12 cellular contexts compared by ENCODE assay signal in genomic region chr15:92429378-92430066, GRCh38. TPM values are rescaled to one million over a fixed set of nuclear protein-coding genes. Genes with fewer than 3 reads are reported as not detected.
DNase-seq lines count a peak whose midpoint lies in the region; TF ChIP-seq lines count a peak whose summit lies in the region.
"Had no signal": no experiment of that assay in that cellular context is flagged by ENCODE, and none has a peak within 500 bp of the region (broad histone marks: within the 10 kb centered on the region; RNA-seq: fewer than 3 reads in every experiment).

No MANE protein-coding gene starts in this region.

- peak; percentile 9 for DNase-seq in NCI-H345 (lab: John Stamatoyannopoulos, UW)
- no peak for DNase-seq in NCI-H345 treated with DMSO at 0.1 percent for 48 hours (lab: John Stamatoyannopoulos, UW; ENCODE audit: unreplicated experiment)
- DNase-seq in OCI-M1 (lab: John Stamatoyannopoulos, UW) = peak; percentile 47
- peak; percentile 54 for DNase-seq in epithelial cell of proximal tubule (ENCODE audit: low read depth)
- peak; percentile 46 for DNase-seq in retinal pigment epithelial cell (ENCODE audit: low read depth)
- DNase-seq in DMS79 (lab: John Stamatoyannopoulos, UW) = no peak
- DNase-seq in activated CD4-positive, alpha-beta T cell treated with anti-CD3 and anti-CD28 coated beads, Interleukin-2, amount 50 U/mL, for 48 hours = no peak
- no peak for DNase-seq in SKM-1 (lab: John Stamatoyannopoulos, UW; ENCODE audit: unreplicated experiment)
- DNase-seq: activated CD4-positive, CD25-positive, alpha-beta regulatory T cell; NCI-H1436 treated with DMSO at 0.1 percent for 48 hours; retina had no signal

- TF ChIP-seq CTCF in epithelial cell of proximal tubule (conservative IDR thresholded peaks at IDR 0.05; ENCODE audit: low read depth, low read length) (no peak), retinal pigment epithelial cell (conservative IDR thresholded peaks at IDR 0.05; ENCODE audit: low read depth, low read length) (no peak)

- H3K4me3 ChIP-seq in epithelial cell of proximal tubule (ENCODE audit: low read depth, low read length) (no peak overlapping the region), retinal pigment epithelial cell (ENCODE audit: low read length) (no peak overlapping the region)

RNA-seq across cellular contexts. Expression of gene ST8SIA2, which starts 35.8 kb away (rescaled TPM):
- 5.6 and 6.3 TPM in 2 replicates for total RNA-seq in epithelial cell of proximal tubule
- total RNA-seq: B cell had no signal

Comparison
In these comparisons a context has a peak if more than half of its experiments do, and no peak if none do; other contexts are left out.
1. DNase-seq: peak in NCI-H345 (single experiment), OCI-M1 (single experiment), epithelial cell of proximal tubule (single experiment) and retinal pigment epithelial cell (single experiment); none in NCI-H345 treated with DMSO at 0.1 percent for 48 hours (single experiment), DMS79 (single experiment), activated CD4-positive, alpha-beta T cell treated with anti-CD3 and anti-CD28 coated beads, Interleukin-2, amount 50 U/mL, for 48 hours (0 of 2) and SKM-1 (single experiment).